ENCODE assay signal across 13 cellular contexts in the genomic region with DNA sequence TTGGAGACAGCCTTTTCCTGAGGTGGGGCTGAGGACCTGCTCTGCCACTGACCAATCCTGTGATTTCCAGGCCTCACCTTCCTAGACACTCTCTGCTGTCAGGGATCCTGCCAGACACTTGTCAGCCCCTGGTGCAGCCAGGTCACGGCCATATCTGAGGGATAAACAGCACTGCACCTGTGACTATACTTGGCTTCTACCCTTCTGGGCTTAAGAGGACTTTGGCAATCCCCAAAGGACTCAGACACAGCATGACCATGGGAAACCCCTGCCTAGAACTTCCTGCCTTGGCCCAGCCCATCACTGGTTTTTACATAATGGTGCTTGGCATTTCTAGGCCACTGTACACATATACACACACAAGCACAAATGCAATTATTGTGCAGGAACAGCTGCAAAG.
DNase-seq lines count a peak whose midpoint lies in the region; ATAC-seq, FAIRE-seq and TF ChIP-seq lines count a peak whose summit lies in the region.
"Had no signal": no experiment of that assay in that cellular context is flagged by ENCODE, and none has a peak within 500 bp of the region (broad histone marks: within the 10 kb centered on the region; RNA-seq: fewer than 3 reads in every experiment).

No MANE protein-coding gene starts in this region.

- no peak for FAIRE-seq in HTR-8/SVneo (lab: Jason Lieb, UNC)

- POLR2A ChIA-PET in GM10248 (lab: Yijun Ruan, JAX): no interaction called here

- ATAC-seq in HG02759 (IDR thresholded peaks at IDR 0.05; ENCODE audit: unreplicated experiment) (peak; percentile 96), HG03558 (IDR thresholded peaks at IDR 0.05; ENCODE audit: extremely low read depth, unreplicated experiment) (peak; percentile 79)
- ATAC-seq: left lobe of liver, T-cell had no signal

- TF ChIP-seq CTCF in GM10248 (IDR thresholded peaks at IDR 0.05; ENCODE audit: control extremely low read depth, extremely low read depth, low read depth, missing control alignments): no peak

- peak; percentile 28 for TF ChIP-seq POLR2A in GM19193 (IDR thresholded peaks at IDR 0.05; ENCODE audit: extremely low read depth, insufficient read depth, insufficient read length)

- DNase-seq in GM10248 (ENCODE audit: extremely low spot score) (peak; percentile 55), GF-D8 (lab: John Stamatoyannopoulos, UW) (no peak), NCI-H446 treated with DMSO at 0.1 percent for 48 hours (lab: John Stamatoyannopoulos, UW) (no peak), NCI-H2227 treated with DMSO at 0.1 percent for 48 hours (lab: John Stamatoyannopoulos, UW) (no peak), HTR-8/SVneo (ENCODE audit: insufficient read length, low spot score) (no peak)
- DNase-seq: activated CD8-positive, alpha-beta memory T cell treated with anti-CD3 and anti-CD28 coated beads, Interleukin-2, amount 50 U/mL, for 48 hours; NCI-H446; ovary; T-cell had no signal

- CTCF ChIA-PET in GM10248 (lab: Yijun Ruan, JAX): interaction anchor here (1.2 to 2.3 kb wide), 3 partner anchors 11 to 198 kb away, joined by 3 to 8 read pairs (median 6); a partner anchor contains a TSS
